In the genomic region with DNA sequence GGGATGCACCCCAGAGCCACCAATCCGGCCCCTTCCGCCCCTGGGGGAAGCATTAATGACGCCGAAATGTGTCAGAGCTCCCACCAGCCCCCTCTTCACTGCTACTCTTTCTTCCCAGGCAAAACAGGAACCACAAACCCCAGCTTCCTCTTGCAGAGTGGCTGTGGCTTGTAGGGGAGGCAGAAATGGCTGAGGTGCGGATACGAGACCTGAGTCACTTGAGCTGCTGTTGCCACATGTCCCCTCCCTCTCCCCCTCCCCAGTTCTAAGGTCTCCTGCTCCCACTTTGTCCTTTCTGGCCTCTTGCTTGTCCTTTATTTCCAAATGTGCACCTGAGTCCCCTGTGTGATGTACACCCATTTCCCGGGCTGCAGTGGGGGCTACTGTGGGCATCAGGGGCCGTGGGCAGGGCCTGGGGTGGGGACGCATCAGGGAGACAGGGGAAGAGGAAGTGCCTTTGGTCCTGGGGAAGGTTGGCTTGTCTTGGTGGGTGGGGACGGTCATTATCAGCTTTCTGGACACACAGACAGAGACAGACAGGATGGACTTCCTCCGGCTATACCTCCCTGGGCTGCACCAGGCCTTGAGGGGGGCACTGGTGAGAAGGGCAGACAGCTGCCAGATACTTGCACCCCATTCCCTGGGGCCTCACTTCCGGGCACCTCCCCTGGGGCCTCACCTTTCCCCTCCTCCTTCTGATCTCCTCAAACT, we compare ENCODE assay signal across 8 cellular contexts. TPM values are rescaled to one million over a fixed set of nuclear protein-coding genes. Genes with fewer than 3 reads are reported as not detected.
DNase-seq lines count a peak whose midpoint lies in the region; ATAC-seq and TF ChIP-seq lines count a peak whose summit lies in the region.

Gene APOBR, plus strand, starts transcription at position 503 of the 711 bp plus-strand sequence. Its CDS starts 39 bp downstream, at position 542.

- H3K27ac ChIP-seq in thymus (ENCODE audit: low read depth): peak within 1 kb of the TSS; percentile 97

- no peak for TF ChIP-seq CTCF in nephron progenitor cell (IDR thresholded peaks at IDR 0.05)

- peaks cover 5% of the 10 kb centered on the region for H3K36me3 ChIP-seq in thymus (ENCODE audit: control insufficient read depth, insufficient read depth)

- H3K27me3 Mint-ChIP-seq in T-helper 17 cell (no peaks in the 10 kb centered on the region), nephron progenitor cell (ENCODE audit: low read depth, poor library complexity) (peaks cover 26% of the 10 kb centered on the region)
- no peaks in the 10 kb centered on the region for H3K27me3 Mint-ChIP-seq in activated naive CD8-positive, alpha-beta T cell treated with anti-CD3 and anti-CD28 coated beads, Interleukin-2, amount 10 ng/mL, durations not matched to agents 7 days and 5 days

- no peaks in the 10 kb centered on the region for H3K9me3 ChIP-seq in T-helper 17 cell (ENCODE audit: control insufficient read depth, low read length, poor library complexity, severe bottlenecking)
- H3K9me3 ChIP-seq in thymus (ENCODE audit: control insufficient read depth): no peaks in the 10 kb centered on the region

- TF ChIP-seq POLR2A in GM10847 (IDR thresholded peaks at IDR 0.05; ENCODE audit: extremely low read depth, insufficient read length): peak; percentile 29

- WGBS in thymus: 9% methylated on average over 12 of the region's 12 CpGs

- no peaks in the 10 kb centered on the region for H3K9me3 Mint-ChIP-seq in activated naive CD8-positive, alpha-beta T cell treated with anti-CD3 and anti-CD28 coated beads, Interleukin-2, amount 10 ng/mL, durations not matched to agents 7 days and 5 days
- H3K9me3 Mint-ChIP-seq in nephron progenitor cell: no peaks in the 10 kb centered on the region

- H3K4me1 Mint-ChIP-seq in T-helper 17 cell (peaks cover 39% of the 10 kb centered on the region), nephron progenitor cell (peaks cover 28% of the 10 kb centered on the region)
- peaks cover 40% of the 10 kb centered on the region for H3K4me1 Mint-ChIP-seq in activated naive CD8-positive, alpha-beta T cell treated with anti-CD3 and anti-CD28 coated beads, Interleukin-2, amount 10 ng/mL, durations not matched to agents 7 days and 5 days

- H3K4me3 Mint-ChIP-seq in T-helper 17 cell (peak within 1 kb of the TSS; percentile 92), nephron progenitor cell (no peak within 1 kb of the TSS)
- peak within 1 kb of the TSS; percentile 97 for H3K4me3 Mint-ChIP-seq in activated naive CD8-positive, alpha-beta T cell treated with anti-CD3 and anti-CD28 coated beads, Interleukin-2, amount 10 ng/mL, durations not matched to agents 7 days and 5 days

- POLR2A ChIA-PET in activated naive CD8-positive, alpha-beta T cell treated with anti-CD3 and anti-CD28 coated beads, Interleukin-2, amount 10 ng/mL, durations not matched to agents 7 days and 5 days (lab: Charles Lee): interaction anchor here (0.5 to 2.1 kb wide), 9 partner anchors 9 to 442 kb away, joined by 3 to 10 read pairs (median 4); partner anchors contain the start of genes ATXN2L and SGF29

- H3K4me1 ChIP-seq in thymus (ENCODE audit: control insufficient read depth, insufficient read depth, low read length): peaks cover 17% of the 10 kb centered on the region

- H3K36me3 Mint-ChIP-seq in T-helper 17 cell (ENCODE audit: low read depth) (peaks cover 12% of the 10 kb centered on the region), nephron progenitor cell (ENCODE audit: low read depth) (peaks cover 2% of the 10 kb centered on the region)
- H3K36me3 Mint-ChIP-seq in activated naive CD8-positive, alpha-beta T cell treated with anti-CD3 and anti-CD28 coated beads, Interleukin-2, amount 10 ng/mL, durations not matched to agents 7 days and 5 days: peaks cover 31% of the 10 kb centered on the region

- peak; percentile 33 for ATAC-seq in HG02970 (IDR thresholded peaks at IDR 0.05; ENCODE audit: low FRiP score, unreplicated experiment)
- ATAC-seq in T-helper 17 cell: peak; percentile 86
- peak; percentile 74 for ATAC-seq in activated naive CD8-positive, alpha-beta T cell treated with anti-CD3 and anti-CD28 coated beads, Interleukin-2, amount 10 ng/mL, durations not matched to agents 7 days and 5 days (ENCODE audit: low read depth)

- DNase-seq in T-helper 17 cell (peak; percentile 63 to 84 (median 73)), nephron progenitor cell (no peak), NCI-H1436 (lab: John Stamatoyannopoulos, UW) (no peak), inferior parietal cortex (ENCODE audit: extremely low spot score) (no peak)
- peak; percentile 81 for DNase-seq in activated naive CD8-positive, alpha-beta T cell treated with anti-CD3 and anti-CD28 coated beads, Interleukin-2, amount 10 ng/mL, durations not matched to agents 7 days and 5 days

- no peaks in the 10 kb centered on the region for H3K27me3 ChIP-seq in thymus (ENCODE audit: control insufficient read depth, insufficient read depth)

- H3K4me3 ChIP-seq in thymus (ENCODE audit: low read length): peak within 1 kb of the TSS; percentile 41

- H3K27ac Mint-ChIP-seq in T-helper 17 cell (peak within 1 kb of the TSS; percentile 98), nephron progenitor cell (peak within 1 kb of the TSS; percentile 43)
- peak within 1 kb of the TSS; percentile 96 for H3K27ac Mint-ChIP-seq in activated naive CD8-positive, alpha-beta T cell treated with anti-CD3 and anti-CD28 coated beads, Interleukin-2, amount 10 ng/mL, durations not matched to agents 7 days and 5 days

RNA-seq across cellular contexts. Expression of gene APOBR, which starts in this region (rescaled TPM):
- total RNA-seq in T-helper 17 cell: 10 to 100 TPM; 12.6 to 13.6 TPM
- 10 to 100 TPM; 23.9 to 26.1 TPM for total RNA-seq in activated naive CD8-positive, alpha-beta T cell treated with anti-CD3 and anti-CD28 coated beads, Interleukin-2, amount 10 ng/mL, durations not matched to agents 7 days and 5 days
- polyA plus RNA-seq in thymus: 10.6 TPM

Comparison
In these comparisons a context has a peak if more than half of its experiments do, and no peak if none do; other contexts are left out.
1. ATAC-seq: peak in every context shown above with its lines; median percentile 86 in T-helper 17 cell; 74 in activated naive CD8-positive, alpha-beta T cell treated with anti-CD3 and anti-CD28 coated beads, Interleukin-2, amount 10 ng/mL, durations not matched to agents 7 days and 5 days; 33 in HG02970.
2. DNase-seq: peak in T-helper 17 cell (3 of 3) and activated naive CD8-positive, alpha-beta T cell treated with anti-CD3 and anti-CD28 coated beads, Interleukin-2, amount 10 ng/mL, durations not matched to agents 7 days and 5 days (single experiment); none in nephron progenitor cell (single experiment), NCI-H1436 (single experiment) and inferior parietal cortex (single experiment).
3. H3K27ac Mint-ChIP-seq: peak in every context shown above with its lines; median percentile 98 in T-helper 17 cell; 96 in activated naive CD8-positive, alpha-beta T cell treated with anti-CD3 and anti-CD28 coated beads, Interleukin-2, amount 10 ng/mL, durations not matched to agents 7 days and 5 days; 43 in nephron progenitor cell.